ENCODE assay signal across 8 cellular contexts in genomic region chr22:41687901-41688364, GRCh38. TPM values are rescaled to one million over a fixed set of nuclear protein-coding genes. Genes with fewer than 3 reads are reported as not detected.
A peak's percentile ranks its signal among the peaks of the same experiment; 100 is the strongest.
DNase-seq lines count a peak whose midpoint lies in the region; ATAC-seq and TF ChIP-seq lines count a peak whose summit lies in the region.

No MANE protein-coding gene starts in this region.

- H3K27ac ChIP-seq in right atrium auricular region: peak overlapping the region; percentile 94 to 95
- peak overlapping the region; percentile 84 for H3K27ac ChIP-seq in rectal smooth muscle tissue (ENCODE audit: low read depth, low read length)

- CTCF ChIA-PET in GM10248 (lab: Yijun Ruan, JAX): interaction anchor here (1.3 to 5.0 kb wide), 4 partner anchors 10 to 253 kb away, joined by 3 to 46 read pairs (median 14); partner anchors contain the start of gene MEI1

- H3K4me1 ChIP-seq in adipocyte (ENCODE audit: control insufficient read depth, insufficient read depth, low read length) (peaks cover 7% of the 10 kb centered on the region), right atrium auricular region (peaks cover 0 to 29% of the 10 kb centered on the region in 2 donors), rectal smooth muscle tissue (ENCODE audit: control insufficient read depth, insufficient read depth, low read length) (peaks cover 8% of the 10 kb centered on the region)

- TF ChIP-seq CTCF in right atrium auricular region (IDR thresholded peaks at IDR 0.05) (no peak), GM10248 (IDR thresholded peaks at IDR 0.05; ENCODE audit: control extremely low read depth, extremely low read depth, low read depth, missing control alignments) (no peak)

- no peaks in the 10 kb centered on the region for H3K27me3 ChIP-seq in adipocyte (replicated peaks; ENCODE audit: control insufficient read depth, insufficient read depth, low read length)
- no peaks in the 10 kb centered on the region for H3K27me3 ChIP-seq in right atrium auricular region
- no peaks in the 10 kb centered on the region for H3K27me3 ChIP-seq in rectal smooth muscle tissue (ENCODE audit: control insufficient read depth, insufficient read depth, low read length)

- ATAC-seq in GM18519 (IDR thresholded peaks at IDR 0.05; ENCODE audit: low FRiP score, unreplicated experiment): no peak

- H3K36me3 ChIP-seq in adipocyte (ENCODE audit: control insufficient read depth, insufficient read depth, low read length, severe bottlenecking) (no peaks in the 10 kb centered on the region), right atrium auricular region (no peaks in the 10 kb centered on the region), rectal smooth muscle tissue (ENCODE audit: control insufficient read depth, insufficient read depth, low read length) (no peaks in the 10 kb centered on the region)

- H3K4me3 ChIP-seq in adipocyte (ENCODE audit: low read length) (peak overlapping the region; percentile 90), right atrium auricular region (peak overlapping the region; percentile 75 to 76), rectal smooth muscle tissue (ENCODE audit: low read length) (peak overlapping the region; percentile 93)

- H3K9me3 ChIP-seq in adipocyte (ENCODE audit: control insufficient read depth, low read length) (no peaks in the 10 kb centered on the region), right atrium auricular region (no peaks in the 10 kb centered on the region)

- H3K9ac ChIP-seq in adipocyte (ENCODE audit: low read length) (peak overlapping the region; percentile 95), rectal smooth muscle tissue (ENCODE audit: low read length) (peak overlapping the region; percentile 60)

- peak; percentile 25 for DNase-seq in activated naive CD4-positive, alpha-beta T cell treated with Interleukin-2 at 50 U/mL for 16 hours
- DNase-seq in activated naive CD4-positive, alpha-beta T cell (lab: John Stamatoyannopoulos, UW): no peak
- peak; percentile 36 for DNase-seq in MV-4-11 (lab: John Stamatoyannopoulos, UW)
- peak; percentile 67 for DNase-seq in adipocyte (ENCODE audit: low read depth)
- DNase-seq in right atrium auricular region (ENCODE audit: low spot score): no peak
- no peak for DNase-seq in GM10248 (ENCODE audit: extremely low spot score)

- POLR2A ChIA-PET in GM10248 (lab: Yijun Ruan, JAX): interaction anchor here (1.2 kb wide), 1 partner anchor 112 kb away, joined by 6 read pairs; the partner anchor contains the start of gene CCDC134

RNA-seq across cellular contexts. Expression of gene SNU13, which starts 0.7 kb away (rescaled TPM):
- 100 to 1,000 TPM; 183 to 226 TPM for total RNA-seq in right atrium auricular region

RNA-seq across cellular contexts. Expression of gene MEI1, which starts 11.4 kb away (rescaled TPM):
- total RNA-seq in right atrium auricular region: 10 to 100 TPM in 1 of 2 donors, under 1 TPM in 1; 0.71 to 15.5 TPM

Comparison
In these comparisons a context has a peak if more than half of its experiments do, and no peak if none do; other contexts are left out.
1. DNase-seq: peak in activated naive CD4-positive, alpha-beta T cell treated with Interleukin-2 at 50 U/mL for 16 hours (single experiment), MV-4-11 (single experiment) and adipocyte (single experiment); none in activated naive CD4-positive, alpha-beta T cell (0 of 4), right atrium auricular region (single experiment) and GM10248 (single experiment).
2. Peak in every context shown above with its lines, with median percentiles within 50 percentile points of each other: H3K4me3 ChIP-seq.